1 cellular context compared by ENCODE assay signal in genomic region chr4:8515316-8516060, GRCh38.
TF ChIP-seq lines count a peak whose summit lies in the region.

No MANE protein-coding gene starts in this region.

TF ChIP-seq in SK-N-SH treated with all-trans-retinoic acid at 6 μM for 48 hours, 23 proteins besides CTCF, POLR2A, EP300 and RAD21 (continued from another document):
- no peak for TF ChIP-seq CREB5 (CRISPR knock-in tag; IDR thresholded peaks at IDR 0.05; ENCODE audit: low read depth)
